In genomic region chr19:4909172-4909896, GRCh38 we compare ENCODE assay signal across 8 cellular contexts. TPM values are rescaled to one million over a fixed set of nuclear protein-coding genes. Genes with fewer than 3 reads are reported as not detected.
DNase-seq lines count a peak whose midpoint lies in the region; ATAC-seq and TF ChIP-seq lines count a peak whose summit lies in the region.

UHRF1 (plus strand) TSS chr19:4909501; CDS start chr19:4910886, 1,385 bp downstream.

- ATAC-seq in GM19397 (IDR thresholded peaks at IDR 0.05; ENCODE audit: unreplicated experiment): peak; percentile 24
- ATAC-seq in HG03025 (IDR thresholded peaks at IDR 0.05; ENCODE audit: low FRiP score, unreplicated experiment): no peak
- no peak for ATAC-seq in HG02884 (IDR thresholded peaks at IDR 0.05; ENCODE audit: unreplicated experiment)

- H3K4me3 Mint-ChIP-seq in endothelial cell (ENCODE audit: unreplicated experiment): peak within 1 kb of the TSS; percentile 94

- peak; percentile 65 for DNase-seq in Caki2 (ENCODE audit: low read depth)
- peak; percentile 83 for DNase-seq in NB4 (ENCODE audit: low read depth)
- DNase-seq in UCSD-AML1 (lab: John Stamatoyannopoulos, UW; ENCODE audit: unreplicated experiment): peak; percentile 25
- DNase-seq in endothelial cell (ENCODE audit: low spot score): no peak
- DNase-seq in osteoblast (ENCODE audit: insufficient read length, low spot score, missing footprints): peak; percentile 82

- H3K27ac ChIP-seq in osteoblast (ENCODE audit: low read depth, low read length): peak within 1 kb of the TSS; percentile 92

- peak within 1 kb of the TSS; percentile 92 for H3K4me3 ChIP-seq in NB4 (ENCODE audit: low read depth, low read length)
- peak within 1 kb of the TSS; percentile 81 for H3K4me3 ChIP-seq in osteoblast (ENCODE audit: insufficient read depth, low read length)

- H3K9me3 Mint-ChIP-seq in endothelial cell (ENCODE audit: unreplicated experiment): no peaks in the 10 kb centered on the region

- peaks cover 31% of the 10 kb centered on the region for H3K4me1 ChIP-seq in osteoblast (ENCODE audit: insufficient read depth, low read length)

- peak within 1 kb of the TSS; percentile 92 for H2AFZ ChIP-seq in osteoblast (ENCODE audit: low read length)

- no peaks in the 10 kb centered on the region for H3K27me3 ChIP-seq in osteoblast (ENCODE audit: insufficient read depth, low read length)

- H3K4me2 ChIP-seq in osteoblast (ENCODE audit: insufficient read depth, low read length): peak within 1 kb of the TSS; percentile 96

- no peak for TF ChIP-seq POLR2A in NB4 (IDR thresholded peaks at IDR 0.05; ENCODE audit: extremely low read depth, insufficient read length)

- peaks cover 2% of the 10 kb centered on the region for H3K27me3 Mint-ChIP-seq in endothelial cell (ENCODE audit: unreplicated experiment)

- peaks cover 20% of the 10 kb centered on the region for H3K79me2 ChIP-seq in osteoblast (ENCODE audit: insufficient read depth, low read length)

- no peaks in the 10 kb centered on the region for H3K9me3 ChIP-seq in osteoblast (ENCODE audit: low read depth, low read length)

- no peaks in the 10 kb centered on the region for H3K36me3 Mint-ChIP-seq in endothelial cell (ENCODE audit: low read depth, unreplicated experiment)

- no peaks in the 10 kb centered on the region for H4K20me1 ChIP-seq in osteoblast (ENCODE audit: insufficient read depth, low read length)

- H3K27ac Mint-ChIP-seq in endothelial cell (ENCODE audit: unreplicated experiment): no peak within 1 kb of the TSS

- peaks cover 7% of the 10 kb centered on the region for H3K36me3 ChIP-seq in osteoblast (ENCODE audit: insufficient read depth, low read length)

- in situ Hi-C loops in Caki2 (cut with HindIII; ENCODE audit: low pct_unique_long_range_greater_than_20kb, low sequenced_read_pairs): no loop called here

- TF ChIP-seq CTCF in NB4 (IDR thresholded peaks at IDR 0.05; ENCODE audit: low read depth, low read length) (no peak), endothelial cell (IDR thresholded peaks at IDR 0.05; ENCODE audit: unreplicated experiment) (no peak), osteoblast (IDR thresholded peaks at IDR 0.05; ENCODE audit: extremely low read depth, low read depth, low read length) (no peak)

- peaks cover 9% of the 10 kb centered on the region for H3K4me1 Mint-ChIP-seq in endothelial cell (ENCODE audit: unreplicated experiment)

RNA-seq across cellular contexts. Expression of gene UHRF1, which starts in this region (rescaled TPM):
- total RNA-seq in Caki2 (2014; rRNA removed; shearing (Covaris generic); ENCODE audit: low replicate concordance): 64.8 and 65.6 TPM in 2 replicates
- total RNA-seq in endothelial cell (ENCODE audit: unreplicated experiment) (16.8 TPM), osteoblast (7.4 and 7.6 TPM in 2 replicates)
